ENCODE assay signal across 27 cellular contexts in genomic region chr11:115605397-115606222, GRCh38.
"Had no signal": no experiment of that assay in that cellular context is flagged by ENCODE, and none has a peak within 500 bp of the region (broad histone marks: within the 10 kb centered on the region; RNA-seq: fewer than 3 reads in every experiment).

No MANE protein-coding gene starts in this region.

- H3K9me3 Mint-ChIP-seq: activated naive CD4-positive, alpha-beta T cell treated with anti-CD3 and anti-CD28 coated beads, Interleukin-2, amount 50 U/mL, for 24 hours had no signal

- DNase-seq: activated CD4-positive, alpha-beta T cell treated with anti-CD3 and anti-CD28 coated beads for 48 hours; activated CD4-positive, alpha-beta T cell treated with anti-CD3 and anti-CD28 coated beads, Interleukin-2, amount 50 U/mL, for 48 hours; activated CD8-positive, alpha-beta memory T cell treated with anti-CD3 and anti-CD28 coated beads for 24 hours; activated naive CD8-positive, alpha-beta T cell treated with anti-CD3 and anti-CD28 coated beads, Interleukin-2, amount 50 U/mL, for 24 hours; activated T-cell treated with anti-CD3 and anti-CD28 coated beads, Interleukin-2, amount 50 U/mL, for 1 hour; amygdala; cerebellar nuclear complex; colonic mucosa; effector memory CD4-positive, alpha-beta T cell; erythroblast; head of caudate nucleus; immature natural killer cell; left lung; mucosa of descending colon; stimulated activated CD4-positive, alpha-beta T cell treated with anti-CD3 and anti-CD28 coated beads, Interleukin-12 subunit alpha, Interleukin-12 subunit beta, amount 100 ng/mL, for 4 hours; stimulated activated CD4-positive, alpha-beta T cell treated with anti-CD3 and anti-CD28 coated beads, Interleukin-4, amount 100 ng/mL, for 1 hour; stimulated activated naive CD8-positive, alpha-beta T cell treated with anti-CD3 and anti-CD28 coated beads, Interleukin-15, Interleukin-2, amounts not matched to agents 100 U/mL and 50 U/mL, for 24 hours; trophoblast cell; WERI-Rb-1 had no signal

- H3K27ac Mint-ChIP-seq: activated naive CD4-positive, alpha-beta T cell treated with anti-CD3 and anti-CD28 coated beads, Interleukin-2, amount 50 U/mL, for 24 hours; activated naive CD8-positive, alpha-beta T cell treated with anti-CD3 and anti-CD28 coated beads, Interleukin-2, amount 50 U/mL, for 24 hours; activated T-helper 17 cell treated with anti-CD3 and anti-CD28 coated beads, Interleukin-2, amount 50 U/mL, for 72 hours; immature natural killer cell; natural killer cell treated with Interleukin-12 subunit alpha and Interleukin-12 subunit beta and Interleukin-15 and Interleukin-18, amount 100 ng/mL, for 72 hours had no signal

- H3K4me3 ChIP-seq: breast epithelium, colonic mucosa, gastroesophageal sphincter, left lung, lung, mucosa of descending colon, skin epidermis had no signal

- H3K36me3 Mint-ChIP-seq: activated naive CD4-positive, alpha-beta T cell treated with anti-CD3 and anti-CD28 coated beads, Interleukin-2, amount 50 U/mL, for 24 hours; immature natural killer cell; natural killer cell treated with Interleukin-12 subunit alpha and Interleukin-12 subunit beta and Interleukin-15 and Interleukin-18, amount 100 ng/mL, for 72 hours had no signal

- H3K4me1 ChIP-seq: colonic mucosa, left lung had no signal

- H3K27ac ChIP-seq: breast epithelium, colonic mucosa, gastroesophageal sphincter, left lung, skin epidermis, thoracic aorta, WERI-Rb-1 had no signal

- H3K4me3 Mint-ChIP-seq: activated naive CD4-positive, alpha-beta T cell treated with anti-CD3 and anti-CD28 coated beads, Interleukin-2, amount 50 U/mL, for 24 hours; activated naive CD8-positive, alpha-beta T cell treated with anti-CD3 and anti-CD28 coated beads, Interleukin-2, amount 50 U/mL, for 24 hours; activated T-helper 17 cell treated with anti-CD3 and anti-CD28 coated beads, Interleukin-2, amount 50 U/mL, for 72 hours; immature natural killer cell; natural killer cell treated with Interleukin-12 subunit alpha and Interleukin-12 subunit beta and Interleukin-15 and Interleukin-18, amount 100 ng/mL, for 72 hours had no signal

- H3K36me3 ChIP-seq: breast epithelium, colonic mucosa, gastroesophageal sphincter, left lung, thoracic aorta, WERI-Rb-1 had no signal

- H3K4me1 Mint-ChIP-seq: activated naive CD4-positive, alpha-beta T cell treated with anti-CD3 and anti-CD28 coated beads, Interleukin-2, amount 50 U/mL, for 24 hours; activated naive CD8-positive, alpha-beta T cell treated with anti-CD3 and anti-CD28 coated beads, Interleukin-2, amount 50 U/mL, for 24 hours; activated T-helper 17 cell treated with anti-CD3 and anti-CD28 coated beads, Interleukin-2, amount 50 U/mL, for 72 hours; immature natural killer cell had no signal

- H3K9me3 ChIP-seq: breast epithelium, colonic mucosa, gastroesophageal sphincter, mucosa of descending colon, thoracic aorta had no signal
